Comparison of ENCODE assay signal across 20 cellular contexts in the genomic region with DNA sequence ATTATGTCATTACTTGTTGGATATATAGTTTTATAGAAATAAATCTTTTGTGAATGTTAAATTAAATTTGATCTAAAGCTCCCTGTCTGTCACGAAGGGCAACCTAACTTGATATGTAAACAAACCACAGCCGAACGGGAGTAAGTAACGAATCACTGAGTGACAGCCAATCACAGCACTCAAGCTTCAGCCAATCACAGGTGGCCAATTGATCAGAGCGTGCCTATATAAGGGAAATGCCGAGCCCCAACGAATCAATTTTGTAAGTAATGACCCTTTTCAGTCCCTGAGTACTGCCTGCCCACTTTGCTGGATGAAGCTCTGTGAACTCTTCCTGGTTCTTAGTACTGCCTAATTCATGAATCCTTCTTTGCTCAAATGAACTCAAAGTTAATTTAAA.
DNase-seq lines count a peak whose midpoint lies in the region; ATAC-seq, FAIRE-seq and TF ChIP-seq lines count a peak whose summit lies in the region.
"Had no signal": no experiment of that assay in that cellular context is flagged by ENCODE, and none has a peak within 500 bp of the region (broad histone marks: within the 10 kb centered on the region; RNA-seq: fewer than 3 reads in every experiment).

No MANE protein-coding gene starts in this region.

- no peak overlapping the region for H3K4me3 ChIP-seq in GM23338
- H3K4me3 ChIP-seq in OCI-LY3 (ENCODE audit: low read length), result peak overlapping the region; percentile 83
- no peak overlapping the region for H3K4me3 ChIP-seq in K562
- H3K4me3 ChIP-seq: HAP-1 had no signal

- 0 out of 2 replicates have a peak, but pooled peaks cover 3% of the 10 kb centered on the region for H3K9me2 ChIP-seq in GM23338 (ENCODE audit: insufficient read depth)
- H3K9me2 ChIP-seq: SK-N-SH had no signal

- POLR2A ChIA-PET in K562 (lab: Yijun Ruan, JAX), result no interaction called here

- no peaks in the 10 kb centered on the region for H3K9me1 ChIP-seq in K562 (ENCODE audit: control insufficient read depth, insufficient read depth, low read length)

- no peaks in the 10 kb centered on the region for H3K27me3 ChIP-seq in GM23338 (ENCODE audit: insufficient read depth)
- H3K27me3 ChIP-seq in OCI-LY3 (ENCODE audit: low read depth, low read length), result no peaks in the 10 kb centered on the region
- no peaks in the 10 kb centered on the region for H3K27me3 ChIP-seq in K562 (ENCODE audit: control insufficient read depth in 2 of 2, insufficient read depth in 2 of 2, low read length in 2 of 2)

- no peaks in the 10 kb centered on the region for H3K36me3 ChIP-seq in GM23338 (ENCODE audit: insufficient read depth)
- H3K36me3 ChIP-seq in OCI-LY3 (replicated peaks; ENCODE audit: low read depth, low read length), result peaks cover 13% of the 10 kb centered on the region
- H3K36me3 ChIP-seq in K562 (ENCODE audit: control insufficient read depth, insufficient read depth, low read length), result no peaks in the 10 kb centered on the region
- H3K36me3 ChIP-seq: HAP-1 had no signal

- peaks cover 77% of the 10 kb centered on the region for H3K9me3 Mint-ChIP-seq in GM23338
- H3K9me3 Mint-ChIP-seq in stimulated activated naive CD8-positive, alpha-beta T cell treated with anti-CD3 and anti-CD28 coated beads, Interleukin-15, amount 100 ng/mL, for 72 hours, result peaks cover under 1 to 7% of the 10 kb centered on the region in 2 donors

- H3K4me2 ChIP-seq in GM23338, result no peak overlapping the region
- peak overlapping the region; percentile 87 for H3K4me2 ChIP-seq in OCI-LY3 (ENCODE audit: low read length)
- H3K4me2 ChIP-seq in K562 (ENCODE audit: insufficient read depth, low read length), result no peak overlapping the region
- H3K4me2 ChIP-seq: SK-N-SH had no signal

- intact Hi-C loops in K562 (cut with micrococcal nuclease), result no loop called here

- H3F3A ChIP-seq in GM23338 (replicated peaks; ENCODE audit: low read depth), result no peaks in the 10 kb centered on the region

- H3K4me1 ChIP-seq in GM23338 (ENCODE audit: insufficient read depth), result no peaks in the 10 kb centered on the region
- peaks cover 81% of the 10 kb centered on the region for H3K4me1 ChIP-seq in OCI-LY3 (ENCODE audit: low read length)
- no peaks in the 10 kb centered on the region for H3K4me1 ChIP-seq in K562 (replicated peaks in 1 of 2; ENCODE audit: control insufficient read depth in 2 of 2, insufficient read depth in 2 of 2, low read length in 2 of 2)
- H3K4me1 ChIP-seq: HAP-1 had no signal

- H4K20me1 ChIP-seq in GM23338 (replicated peaks; ENCODE audit: insufficient read depth), result no peaks in the 10 kb centered on the region
- H4K20me1 ChIP-seq in OCI-LY3 (ENCODE audit: insufficient read depth, low read length), result no peaks in the 10 kb centered on the region
- no peaks in the 10 kb centered on the region for H4K20me1 ChIP-seq in K562 (replicated peaks; ENCODE audit: control insufficient read depth, insufficient read depth, low read length)

- H3K27me3 Mint-ChIP-seq in GM23338 (ENCODE audit: insufficient read depth, low read depth, poor library complexity), result peaks cover 3% of the 10 kb centered on the region
- no peaks in the 10 kb centered on the region for H3K27me3 Mint-ChIP-seq in stimulated activated naive CD8-positive, alpha-beta T cell treated with anti-CD3 and anti-CD28 coated beads, Interleukin-15, amount 100 ng/mL, for 72 hours
- H3K27me3 Mint-ChIP-seq: T-helper 17 cell had no signal

- H2AFZ ChIP-seq in GM23338, result no peak overlapping the region
- peak overlapping the region; percentile 19; the same call in 1 of the 2 replicates for H2AFZ ChIP-seq in OCI-LY3 (ENCODE audit: low read depth, low read length)
- H2AFZ ChIP-seq in K562 (ENCODE audit: low read depth, low read length), result no peak overlapping the region

- CTCF ChIA-PET in K562 (lab: Yijun Ruan, JAX; ENCODE audit: low intra/inter-chr PET ratio), result no interaction called here

- TF ChIP-seq CTCF in GM23338 (conservative IDR thresholded peaks at IDR 0.05; ENCODE audit: low read depth in 2 of 2), result no peak
- TF ChIP-seq CTCF in OCI-LY3 (IDR thresholded peaks at IDR 0.05; ENCODE audit: low read depth, low read length), result no peak
- no peak for TF ChIP-seq CTCF in K562 (IDR thresholded peaks at IDR 0.05 in 2 of 3, conservative IDR thresholded peaks at IDR 0.05 in 1 of 3; ENCODE audit: insufficient read depth in 2 of 3, low read depth in 1 of 3, low read length in 3 of 3)

- H3K27ac ChIP-seq in GM23338 (ENCODE audit: low read depth) (no peak overlapping the region), OCI-LY3 (ENCODE audit: low read length) (peak overlapping the region; percentile 99), K562 (ENCODE audit: extremely low read depth, low read depth, low read length) (no peak overlapping the region)

- TF ChIP-seq RAD21 in K562 (CRISPR knock-in tag; conservative IDR thresholded peaks at IDR 0.05 in 1 of 2, IDR thresholded peaks at IDR 0.05 in 1 of 2), result no peak

- no peak for ATAC-seq in GM23338
- ATAC-seq in K562, result 0 out of 3 replicates have a peak, but pooled peaks have one; percentile 44
- ATAC-seq in GM18867 (IDR thresholded peaks at IDR 0.05; ENCODE audit: unreplicated experiment), result no peak
- no peak for ATAC-seq in stimulated activated naive CD8-positive, alpha-beta T cell treated with anti-CD3 and anti-CD28 coated beads, Interleukin-15, amount 100 ng/mL, for 72 hours
- no peak for ATAC-seq in GM19467 (IDR thresholded peaks at IDR 0.05; ENCODE audit: unreplicated experiment)
- ATAC-seq: Panc1, T-helper 17 cell had no signal

- no peaks in the 10 kb centered on the region for H3K79me2 ChIP-seq in GM23338 (replicated peaks; ENCODE audit: insufficient read depth)
- H3K79me2 ChIP-seq in OCI-LY3 (ENCODE audit: low read length), result peaks cover 38% of the 10 kb centered on the region
- H3K79me2 ChIP-seq in K562 (ENCODE audit: control insufficient read depth, insufficient read depth, low read length), result no peaks in the 10 kb centered on the region

- DNase-seq in Daoy (ENCODE audit: low read depth) (peak; percentile 9), GM23338 (ENCODE audit: low spot score) (peak; percentile 23), K562 (ENCODE audit: extremely low read depth in 1 of 4, low spot score in 3 of 4) (peak; percentile 5 to 29 (median 25)), HuH-7.5 (ENCODE audit: low spot score) (no peak)
- DNase-seq in stimulated activated naive CD8-positive, alpha-beta T cell treated with anti-CD3 and anti-CD28 coated beads, Interleukin-15, amount 100 ng/mL, for 72 hours, result no peak
- DNase-seq: Calu3, DMS79 treated with DMSO at 0.1 percent for 48 hours, Karpas-422, NCI-H2029, NCI-H2227 treated with DMSO at 0.1 percent for 48 hours, NCI-H526 treated with DMSO at 0.1 percent for 48 hours, SK-N-SH, SW 1271, T-helper 17 cell had no signal

- H3K36me3 Mint-ChIP-seq in GM23338 (ENCODE audit: low read depth), result 0 out of 3 replicates have a peak, but pooled peaks cover 8% of the 10 kb centered on the region

- BruUV-seq in K562 (replicated peaks; lab: Mats Ljungman, UMichigan), result no TSS peak

- in situ Hi-C loops in K562 (cut with MboI), result no loop called here

- no peaks in the 10 kb centered on the region for H3K4me1 Mint-ChIP-seq in GM23338
- no peaks in the 10 kb centered on the region for H3K4me1 Mint-ChIP-seq in stimulated activated naive CD8-positive, alpha-beta T cell treated with anti-CD3 and anti-CD28 coated beads, Interleukin-15, amount 100 ng/mL, for 72 hours
- H3K4me1 Mint-ChIP-seq: T-helper 17 cell had no signal

- H3K9ac ChIP-seq in OCI-LY3 (ENCODE audit: low read length) (peak overlapping the region; percentile 94), K562 (ENCODE audit: insufficient read depth in 1 of 2, low read depth in 2 of 2, low read length in 2 of 2) (no peak overlapping the region)
- H3K9ac ChIP-seq: SK-N-SH had no signal

- TF ChIP-seq EP300 in K562 (IDR thresholded peaks at IDR 0.05; ENCODE audit: low read length), result no peak

- no peak for FAIRE-seq in K562 (lab: Jason Lieb, UNC)
- FAIRE-seq: GM19239 had no signal

- no peak overlapping the region for H3K4me3 Mint-ChIP-seq in GM23338
- H3K4me3 Mint-ChIP-seq in stimulated activated naive CD8-positive, alpha-beta T cell treated with anti-CD3 and anti-CD28 coated beads, Interleukin-15, amount 100 ng/mL, for 72 hours, result no peak overlapping the region
- H3K4me3 Mint-ChIP-seq: T-helper 17 cell had no signal

- 1% methylated on average over 7 of the region's 7 CpGs for WGBS in K562 (ENCODE audit: insufficient coverage, low coverage, missing lambda C conversion rate)

- H3K27ac Mint-ChIP-seq in GM23338, result no peak overlapping the region
- no peak overlapping the region for H3K27ac Mint-ChIP-seq in stimulated activated naive CD8-positive, alpha-beta T cell treated with anti-CD3 and anti-CD28 coated beads, Interleukin-15, amount 100 ng/mL, for 72 hours
- H3K27ac Mint-ChIP-seq: T-helper 17 cell had no signal

- no peak for TF ChIP-seq POLR2A in K562 (conservative IDR thresholded peaks at IDR 0.05)

- no peaks in the 10 kb centered on the region for H3K9me3 ChIP-seq in OCI-LY3 (ENCODE audit: insufficient read depth, low read length)
- no peaks in the 10 kb centered on the region; the same call in 1 of the 2 replicates for H3K9me3 ChIP-seq in K562 (replicated peaks; ENCODE audit: control insufficient read depth, insufficient read depth, low read depth, low read length)
- H3K9me3 ChIP-seq: HAP-1, SK-N-SH had no signal

TF ChIP-seq in GM23338, 12 proteins besides CTCF, POLR2A, EP300 and RAD21 (continues in another document):
- TF ChIP-seq, protein P1, sequence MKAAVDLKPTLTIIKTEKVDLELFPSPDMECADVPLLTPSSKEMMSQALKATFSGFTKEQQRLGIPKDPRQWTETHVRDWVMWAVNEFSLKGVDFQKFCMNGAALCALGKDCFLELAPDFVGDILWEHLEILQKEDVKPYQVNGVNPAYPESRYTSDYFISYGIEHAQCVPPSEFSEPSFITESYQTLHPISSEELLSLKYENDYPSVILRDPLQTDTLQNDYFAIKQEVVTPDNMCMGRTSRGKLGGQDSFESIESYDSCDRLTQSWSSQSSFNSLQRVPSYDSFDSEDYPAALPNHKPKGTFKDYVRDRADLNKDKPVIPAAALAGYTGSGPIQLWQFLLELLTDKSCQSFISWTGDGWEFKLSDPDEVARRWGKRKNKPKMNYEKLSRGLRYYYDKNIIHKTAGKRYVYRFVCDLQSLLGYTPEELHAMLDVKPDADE (IDR thresholded peaks at IDR 0.05), result no peak
- no peak for TF ChIP-seq EZH2 (IDR thresholded peaks at IDR 0.05; ENCODE audit: low read depth, unreplicated experiment)

TF ChIP-seq in K562, 482 proteins besides CTCF, POLR2A, EP300 and RAD21 (continues in another document):
- TF ChIP-seq SRF (CRISPR knock-in tag; IDR thresholded peaks at IDR 0.05), result peak in 1 of 2 experiments; percentile 73; a peak in 2 of 4 replicates
- TF ChIP-seq, protein P2, sequence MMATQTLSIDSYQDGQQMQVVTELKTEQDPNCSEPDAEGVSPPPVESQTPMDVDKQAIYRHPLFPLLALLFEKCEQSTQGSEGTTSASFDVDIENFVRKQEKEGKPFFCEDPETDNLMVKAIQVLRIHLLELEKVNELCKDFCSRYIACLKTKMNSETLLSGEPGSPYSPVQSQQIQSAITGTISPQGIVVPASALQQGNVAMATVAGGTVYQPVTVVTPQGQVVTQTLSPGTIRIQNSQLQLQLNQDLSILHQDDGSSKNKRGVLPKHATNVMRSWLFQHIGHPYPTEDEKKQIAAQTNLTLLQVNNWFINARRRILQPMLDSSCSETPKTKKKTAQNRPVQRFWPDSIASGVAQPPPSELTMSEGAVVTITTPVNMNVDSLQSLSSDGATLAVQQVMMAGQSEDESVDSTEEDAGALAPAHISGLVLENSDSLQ (IDR thresholded peaks at IDR 0.05), result peak; percentile 71

Comparison
In these comparisons a context has a peak if more than half of its experiments do, and no peak if none do; other contexts are left out.
1. DNase-seq: peak in Daoy (single experiment), GM23338 (single experiment) and K562 (4 of 4); none in HuH-7.5 (single experiment) and stimulated activated naive CD8-positive, alpha-beta T cell treated with anti-CD3 and anti-CD28 coated beads, Interleukin-15, amount 100 ng/mL, for 72 hours (0 of 2).